Comparison of ENCODE assay signal across 23 cellular contexts in the genomic region with DNA sequence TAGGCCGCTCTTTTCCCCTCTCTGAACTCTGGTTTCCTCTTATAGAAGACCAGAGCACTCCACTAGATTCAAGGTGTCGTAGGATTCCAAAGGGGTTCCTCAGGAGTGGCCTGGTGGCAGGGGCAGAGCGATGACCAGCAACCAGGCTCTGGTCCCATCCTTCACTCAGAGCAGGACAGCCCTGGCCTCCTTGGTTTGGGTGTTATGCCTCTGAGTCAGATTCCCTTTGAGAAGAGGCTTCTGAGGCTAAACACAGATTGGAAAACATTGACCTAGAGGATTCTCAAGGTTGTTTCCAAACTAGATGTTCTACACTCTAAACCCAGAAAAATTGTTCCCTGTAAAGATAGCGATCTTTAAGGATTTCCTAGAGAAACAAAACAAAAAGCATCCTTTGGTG.
"Had no signal": no experiment of that assay in that cellular context is flagged by ENCODE, and none has a peak within 500 bp of the region (broad histone marks: within the 10 kb centered on the region; RNA-seq: fewer than 3 reads in every experiment).

No MANE protein-coding gene starts in this region.

- H3K27ac Mint-ChIP-seq: activated CD4-positive, alpha-beta T cell treated with anti-CD3 and anti-CD28 coated beads, Interleukin-2, amount 10 ng/mL, durations not matched to agents 7 days and 5 days; activated CD8-positive, alpha-beta T cell treated with anti-CD3 and anti-CD28 coated beads for 36 hours; activated naive CD8-positive, alpha-beta T cell treated with anti-CD3 and anti-CD28 coated beads for 36 hours; activated T-cell treated with anti-CD3 and anti-CD28 coated beads, Interleukin-2, amount 50 U/mL, for 24 hours; activated T-helper 17 cell treated with anti-CD3 and anti-CD28 coated beads, Interleukin-2, amount 50 U/mL, for 72 hours; memory B cell had no signal

- H3K9me3 ChIP-seq: heart left ventricle, thoracic aorta, upper lobe of left lung had no signal

- H3K27me3 ChIP-seq: heart left ventricle, upper lobe of left lung had no signal

- H3K27me3 Mint-ChIP-seq: activated CD4-positive, alpha-beta T cell treated with anti-CD3 and anti-CD28 coated beads, Interleukin-2, amount 10 ng/mL, durations not matched to agents 7 days and 5 days; activated CD8-positive, alpha-beta T cell treated with anti-CD3 and anti-CD28 coated beads for 36 hours; activated naive CD8-positive, alpha-beta T cell treated with anti-CD3 and anti-CD28 coated beads for 36 hours; activated T-cell treated with anti-CD3 and anti-CD28 coated beads, Interleukin-2, amount 50 U/mL, for 24 hours; activated T-helper 17 cell treated with anti-CD3 and anti-CD28 coated beads, Interleukin-2, amount 50 U/mL, for 72 hours; memory B cell had no signal

- DNase-seq: activated CD4-positive, alpha-beta T cell treated with anti-CD3 and anti-CD28 coated beads, Interleukin-2, amount 10 ng/mL, durations not matched to agents 7 days and 5 days; activated CD4-positive, CD25-positive, alpha-beta regulatory T cell treated with anti-CD3 and anti-CD28 coated beads, Interleukin-2, amount 50 U/mL, for 72 hours; activated CD8-positive, alpha-beta T cell treated with anti-CD3 and anti-CD28 coated beads for 36 hours; activated naive CD4-positive, alpha-beta T cell treated with Interleukin-2 at 50 U/mL for 16 hours; activated naive CD8-positive, alpha-beta T cell treated with anti-CD3 and anti-CD28 coated beads for 36 hours; activated T-cell treated with anti-CD3 and anti-CD28 coated beads, Interleukin-2, amount 50 U/mL, for 24 hours; amygdala; heart left ventricle; left ventricle myocardium superior; occipital lobe; posterior cingulate gyrus; stimulated activated CD4-positive, alpha-beta T cell treated with anti-CD3 and anti-CD28 coated beads, Interleukin-15, amount 100 ng/mL, for 24 hours; stimulated activated CD8-positive, alpha-beta memory T cell treated with anti-CD3 and anti-CD28 coated beads, Interleukin-4, amount 100 ng/mL, for 48 hours; stimulated activated naive CD4-positive, alpha-beta T cell; upper lobe of left lung had no signal

- H3K27ac ChIP-seq: heart left ventricle, thoracic aorta, upper lobe of left lung, VCaP had no signal

- H3K4me2 ChIP-seq: smooth muscle cell had no signal

- H3K4me3 Mint-ChIP-seq: activated CD4-positive, alpha-beta T cell treated with anti-CD3 and anti-CD28 coated beads, Interleukin-2, amount 10 ng/mL, durations not matched to agents 7 days and 5 days; activated CD8-positive, alpha-beta T cell treated with anti-CD3 and anti-CD28 coated beads for 36 hours; activated naive CD8-positive, alpha-beta T cell treated with anti-CD3 and anti-CD28 coated beads for 36 hours; activated T-cell treated with anti-CD3 and anti-CD28 coated beads, Interleukin-2, amount 50 U/mL, for 24 hours; activated T-helper 17 cell treated with anti-CD3 and anti-CD28 coated beads, Interleukin-2, amount 50 U/mL, for 72 hours; memory B cell; neural crest cell had no signal

- ATAC-seq: activated CD8-positive, alpha-beta T cell treated with anti-CD3 and anti-CD28 coated beads for 36 hours; activated T-helper 17 cell treated with anti-CD3 and anti-CD28 coated beads, Interleukin-2, amount 50 U/mL, for 72 hours; heart left ventricle; left ventricle myocardium superior; sciatic nerve had no signal

- H3K9me3 Mint-ChIP-seq: activated CD4-positive, alpha-beta T cell treated with anti-CD3 and anti-CD28 coated beads, Interleukin-2, amount 10 ng/mL, durations not matched to agents 7 days and 5 days; activated CD8-positive, alpha-beta T cell treated with anti-CD3 and anti-CD28 coated beads for 36 hours; activated naive CD8-positive, alpha-beta T cell treated with anti-CD3 and anti-CD28 coated beads for 36 hours; activated T-cell treated with anti-CD3 and anti-CD28 coated beads, Interleukin-2, amount 50 U/mL, for 24 hours; activated T-helper 17 cell treated with anti-CD3 and anti-CD28 coated beads, Interleukin-2, amount 50 U/mL, for 72 hours; memory B cell; neural crest cell had no signal

- FAIRE-seq: islet of Langerhans had no signal

- H3K4me1 Mint-ChIP-seq: activated naive CD8-positive, alpha-beta T cell treated with anti-CD3 and anti-CD28 coated beads for 36 hours; activated T-helper 17 cell treated with anti-CD3 and anti-CD28 coated beads, Interleukin-2, amount 50 U/mL, for 72 hours; memory B cell; neural crest cell had no signal

- H3K4me3 ChIP-seq: heart left ventricle, smooth muscle cell, thoracic aorta, upper lobe of left lung had no signal
